ENCODE assay signal across 8 cellular contexts in genomic region chr1:1407101-1407956, GRCh38. TPM values are rescaled to one million over a fixed set of nuclear protein-coding genes. Genes with fewer than 3 reads are reported as not detected.
DNase-seq lines count a peak whose midpoint lies in the region; ATAC-seq, FAIRE-seq and TF ChIP-seq lines count a peak whose summit lies in the region.

Gene MRPL20 (minus strand): TSS chr1:1407293. CDS start chr1:1407217, 76 bp downstream.

- H3K27me3 Mint-ChIP-seq in T-helper 2 cell treated with Interferon-gamma antibody and Interleukin-4, amounts not matched to agents 5 μg/mL and 100 μg/mL, for 36 hours (ENCODE audit: low read depth) = no peaks in the 10 kb centered on the region

- intact Hi-C loops in ascending aorta (cut with DNase I) (loop anchor here (1.0 to 10.0 kb wide), 8 partner anchors 8 to 293 kb away; partner anchors contain the start of genes ATAD3A, ATAD3B, AURKAIP1 and C1orf159), aorta (cut with DNase I) (no loop called here)

- peaks cover 16% of the 10 kb centered on the region for H3K4me1 Mint-ChIP-seq in T-helper 2 cell treated with Interferon-gamma antibody and Interleukin-4, amounts not matched to agents 5 μg/mL and 100 μg/mL, for 36 hours (ENCODE audit: low read depth)

- H3K36me3 ChIP-seq in ascending aorta (peaks cover 18 to 33% of the 10 kb centered on the region in 2 donors), aorta (ENCODE audit: control insufficient read depth in 1 of 2, insufficient read depth in 2 of 2, low read length in 1 of 2) (no peaks in the 10 kb centered on the region)

- H3K9me3 ChIP-seq in ascending aorta (no peaks in the 10 kb centered on the region), aorta (ENCODE audit: control insufficient read depth, low read length) (no peaks in the 10 kb centered on the region)

- WGBS in aorta, 2 donors = 0 to 1% methylated on average over 96 of the region's 96 CpGs

- H3K9me3 Mint-ChIP-seq in T-helper 2 cell treated with Interferon-gamma antibody and Interleukin-4, amounts not matched to agents 5 μg/mL and 100 μg/mL, for 36 hours = no peaks in the 10 kb centered on the region

- TF ChIP-seq CTCF in ascending aorta (IDR thresholded peaks at IDR 0.05) = peak in 1 of 3 experiments; percentile 10

- DNase-seq in GM18507 (ENCODE audit: extremely low spot score, insufficient read length, low read depth) = peak; percentile 89
- peak; percentile 89 for DNase-seq in NCI-H2029 (lab: John Stamatoyannopoulos, UW)
- peak; percentile 97 for DNase-seq in T-helper 2 cell treated with Interferon-gamma antibody and Interleukin-4, amounts not matched to agents 5 μg/mL and 100 μg/mL, for 36 hours (ENCODE audit: low spot score)
- peak; percentile 76 to 97 for DNase-seq in ascending aorta (ENCODE audit: low spot score in 2 of 2)
- peak; percentile 97 for DNase-seq in hepatic stellate cell (ENCODE audit: low spot score)
- peak; percentile 77 for DNase-seq in renal cortical epithelial cell (ENCODE audit: low read depth)
- DNase-seq in aorta = peak; percentile 97 to 99

- H3K4me3 ChIP-seq in ascending aorta = peak within 1 kb of the TSS; percentile 68 to 93
- H3K4me3 ChIP-seq in aorta (ENCODE audit: low read length in 2 of 2) = peak within 1 kb of the TSS; percentile 64 to 89

- H3K36me3 Mint-ChIP-seq in T-helper 2 cell treated with Interferon-gamma antibody and Interleukin-4, amounts not matched to agents 5 μg/mL and 100 μg/mL, for 36 hours (ENCODE audit: low read depth) = peaks cover 40% of the 10 kb centered on the region

- peak; percentile 94 for FAIRE-seq in GM18507 (lab: Jason Lieb, UNC)

- ATAC-seq in HG02973 (IDR thresholded peaks at IDR 0.05; ENCODE audit: unreplicated experiment) (peak; percentile 86), aorta (ENCODE audit: low FRiP score) (peak; percentile 97)

- H3K27ac ChIP-seq in ascending aorta = peak within 1 kb of the TSS; percentile 72 to 77
- H3K27ac ChIP-seq in aorta (ENCODE audit: low read depth in 1 of 2, low read length in 2 of 2) = no peak within 1 kb of the TSS

- H3K27me3 ChIP-seq in ascending aorta (no peaks in the 10 kb centered on the region), aorta (ENCODE audit: control insufficient read depth in 1 of 2, insufficient read depth in 2 of 2, low read length in 1 of 2) (no peaks in the 10 kb centered on the region)

- H3K4me1 ChIP-seq in ascending aorta = peaks cover 7 to 25% of the 10 kb centered on the region in 2 donors
- no peaks in the 10 kb centered on the region for H3K4me1 ChIP-seq in aorta (ENCODE audit: control insufficient read depth in 1 of 2, insufficient read depth in 2 of 2, low read length in 2 of 2)

- peak within 1 kb of the TSS; percentile 94 for H3K27ac Mint-ChIP-seq in T-helper 2 cell treated with Interferon-gamma antibody and Interleukin-4, amounts not matched to agents 5 μg/mL and 100 μg/mL, for 36 hours

- H3K4me3 Mint-ChIP-seq in T-helper 2 cell treated with Interferon-gamma antibody and Interleukin-4, amounts not matched to agents 5 μg/mL and 100 μg/mL, for 36 hours = peak within 1 kb of the TSS; percentile 90

RNA-seq across cellular contexts. Expression of gene MRPL20, which starts in this region (rescaled TPM):
- 63.4 TPM for total RNA-seq in ascending aorta
- 72.1 and 79.5 TPM in 2 replicates for total RNA-seq in renal cortical epithelial cell
- 10 to 100 TPM; 69.7 to 70.2 TPM for total RNA-seq in aorta
- 100 to 1,000 TPM; 144 to 184 TPM for polyA plus RNA-seq in aorta

Comparison
In these comparisons a context has a peak if more than half of its experiments do, and no peak if none do; other contexts are left out.
1. H3K27ac ChIP-seq: peak in ascending aorta (2 of 2); none in aorta (0 of 2).
2. Peak in every context shown above with its lines, with median percentiles within 50 percentile points of each other: DNase-seq.